Comparison of ENCODE assay signal across 8 cellular contexts in genomic region chr2:205714789-205715411, GRCh38. TPM values are rescaled to one million over a fixed set of nuclear protein-coding genes. Genes with fewer than 3 reads are reported as not detected.
DNase-seq lines count a peak whose midpoint lies in the region; ATAC-seq and TF ChIP-seq lines count a peak whose summit lies in the region.

No MANE protein-coding gene starts in this region.

- no peaks in the 10 kb centered on the region for H4K20me1 ChIP-seq in KMS-11 (ENCODE audit: insufficient read depth)
- no peaks in the 10 kb centered on the region for H4K20me1 ChIP-seq in fibroblast of lung (ENCODE audit: control insufficient read depth, extremely low read depth, insufficient read depth, low read length)

- H3K27me3 ChIP-seq in KMS-11 (ENCODE audit: insufficient read depth, low read depth) (no peaks in the 10 kb centered on the region), fibroblast of lung (ENCODE audit: control insufficient read depth, insufficient read depth, low read length) (no peaks in the 10 kb centered on the region)

- H3K79me2 ChIP-seq in KMS-11 (ENCODE audit: insufficient read depth, low read depth) (no peaks in the 10 kb centered on the region), fibroblast of lung (ENCODE audit: control insufficient read depth, insufficient read depth, low read length) (no peaks in the 10 kb centered on the region)

- H3K27ac ChIP-seq in KMS-11 (peak overlapping the region; percentile 54; the same call in 1 of the 2 replicates), fibroblast of lung (ENCODE audit: insufficient read depth, low read length) (peak overlapping the region; percentile 22), skin epidermis (peak overlapping the region in 13 of 21 experiments; percentile 1 to 79 (median 49))

- DNase-seq in fibroblast of lung (ENCODE audit: low read depth in 2 of 2) (peak in 1 of 2 donors; percentile 71), glomerular visceral epithelial cell (ENCODE audit: extremely low spot score) (no peak), AG20443 (ENCODE audit: low spot score) (no peak), activated gamma-delta T cell (lab: John Stamatoyannopoulos, UW) (no peak)
- no peak for DNase-seq in stimulated activated CD4-positive, alpha-beta T cell treated with anti-CD3 and anti-CD28 coated beads, Interleukin-2, amount 100 ng/mL, for 48 hours

- H3K4me2 ChIP-seq in KMS-11 = peak overlapping the region; percentile 63
- H3K4me2 ChIP-seq in fibroblast of lung (ENCODE audit: extremely low read depth, insufficient read depth, low read length) = no peak overlapping the region

- H3K36me3 ChIP-seq in KMS-11 (ENCODE audit: insufficient read depth) = no peaks in the 10 kb centered on the region
- H3K36me3 ChIP-seq in fibroblast of lung (ENCODE audit: control insufficient read depth, insufficient read depth, low read length) = no peaks in the 10 kb centered on the region

- H3K9ac ChIP-seq in KMS-11 (peak overlapping the region; percentile 26; the same call in 1 of the 2 replicates), fibroblast of lung (ENCODE audit: insufficient read depth, low read length) (no peak overlapping the region)

- H2AFZ ChIP-seq in KMS-11 (ENCODE audit: low read depth) = peak overlapping the region; percentile 84
- peak overlapping the region; percentile 43 for H2AFZ ChIP-seq in fibroblast of lung (ENCODE audit: low read length)

- no peaks in the 10 kb centered on the region for H3K9me3 ChIP-seq in fibroblast of lung (ENCODE audit: control insufficient read depth, insufficient read depth, low read depth, low read length)

- ATAC-seq in GM18502 (IDR thresholded peaks at IDR 0.05; ENCODE audit: poor library complexity, unreplicated experiment) = peak; percentile 30

- H3K4me3 ChIP-seq in KMS-11 (IDR thresholded peaks at IDR 0.05; ENCODE audit: insufficient read depth, low read depth, low read length) (no peak overlapping the region), fibroblast of lung (replicated peaks in 1 of 4; ENCODE audit: control extremely low read depth in 1 of 4, insufficient read depth in 1 of 4, low read depth in 3 of 4, low read length in 4 of 4) (no peak overlapping the region), skin epidermis (no peak overlapping the region)

- TF ChIP-seq CTCF in KMS-11 (conservative IDR thresholded peaks at IDR 0.05; ENCODE audit: low read depth, low read length) (no peak), fibroblast of lung (conservative IDR thresholded peaks at IDR 0.05 in 1 of 2, IDR thresholded peaks at IDR 0.05 in 1 of 2; ENCODE audit: low read depth in 1 of 2, low read length in 2 of 2) (no peak)

- H3K4me1 ChIP-seq in KMS-11 (ENCODE audit: low read depth, poor library complexity, severe bottlenecking) (peaks cover 17% of the 10 kb centered on the region), fibroblast of lung (ENCODE audit: control insufficient read depth, extremely low read depth, insufficient read depth, low read length) (peaks cover 18% of the 10 kb centered on the region)

RNA-seq across cellular contexts. Expression of gene NRP2, which starts 32.6 kb away (rescaled TPM):
- total RNA-seq in fibroblast of lung = 22.9 and 28.7 TPM in 2 replicates
- 16.6 and 23.9 TPM in 2 replicates for polyA plus RNA-seq in fibroblast of lung
- 12.5 and 15.7 TPM in 2 replicates for polyA plus RNA-seq in fibroblast of lung (2012)
- 77.2 and 77.3 TPM in 2 replicates for polyA minus RNA-seq in fibroblast of lung (ENCODE audit: low replicate concordance)
